Comparison of ENCODE assay signal across 16 cellular contexts in the genomic region with DNA sequence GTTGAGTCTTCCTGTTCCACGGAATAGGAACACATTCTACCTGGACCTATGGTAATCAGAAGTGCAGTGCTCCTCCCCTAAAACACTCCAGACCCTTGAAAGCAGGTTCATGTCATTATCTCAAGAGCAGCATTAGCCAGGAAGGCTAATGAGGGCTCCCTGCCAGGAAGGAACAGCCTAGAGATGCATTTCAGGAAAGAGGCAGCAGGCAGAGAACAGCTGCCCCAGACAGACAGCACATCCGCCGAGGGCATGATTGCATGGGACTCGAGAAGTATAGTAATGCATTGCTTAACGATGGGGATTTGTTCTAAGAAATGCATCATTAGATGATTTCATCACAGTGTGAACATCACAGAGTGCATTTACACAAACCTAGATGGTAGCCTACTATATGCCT.
DNase-seq lines count a peak whose midpoint lies in the region; ATAC-seq and TF ChIP-seq lines count a peak whose summit lies in the region.
"Had no signal": no experiment of that assay in that cellular context is flagged by ENCODE, and none has a peak within 500 bp of the region (broad histone marks: within the 10 kb centered on the region; RNA-seq: fewer than 3 reads in every experiment).

No MANE protein-coding gene starts in this region.

- H3K36me3 ChIP-seq in left lung (no peaks in the 10 kb centered on the region), colonic mucosa (no peaks in the 10 kb centered on the region)

- H3K9me3 ChIP-seq in left lung (no peaks in the 10 kb centered on the region), colonic mucosa (no peaks in the 10 kb centered on the region)

- no peaks in the 10 kb centered on the region for H3K27me3 ChIP-seq in left lung
- no peaks in the 10 kb centered on the region for H3K27me3 ChIP-seq in colonic mucosa

- TF ChIP-seq CTCF in left lung (IDR thresholded peaks at IDR 0.05) (no peak), omental fat pad (IDR thresholded peaks at IDR 0.05) (no peak), colonic mucosa (IDR thresholded peaks at IDR 0.05) (no peak)

- ATAC-seq in left lung (peak; percentile 55), omental fat pad (ENCODE audit: low FRiP score) (no peak)
- ATAC-seq: left colon, sciatic nerve had no signal

- H3K4me3 ChIP-seq in left lung, result no peak overlapping the region
- no peak overlapping the region for H3K4me3 ChIP-seq in colonic mucosa

- H3K27ac ChIP-seq in left lung (peak overlapping the region in 1 of 2 donors; percentile 23), colonic mucosa (no peak overlapping the region)

- DNase-seq in DMS 273 treated with DMSO at 0.1 percent for 48 hours (lab: John Stamatoyannopoulos, UW) (peak; percentile 64), NCI-H1105 treated with DMSO at 0.1 percent for 48 hours (lab: John Stamatoyannopoulos, UW) (peak; percentile 85), NCI-H524 treated with DMSO at 0.1 percent for 48 hours (lab: John Stamatoyannopoulos, UW) (peak; percentile 96), left lung (peak in 1 of 2 donors; percentile 52), omental fat pad (ENCODE audit: low spot score) (no peak), KG1 (lab: John Stamatoyannopoulos, UW) (no peak), colonic mucosa (no peak), NCI-H774 (lab: John Stamatoyannopoulos, UW) (no peak)
- DNase-seq: activated CD4-positive, CD25-positive, alpha-beta regulatory T cell treated with anti-CD3 and anti-CD28 coated beads, Interleukin-2, amount 50 U/mL, for 72 hours; activated effector memory CD4-positive, alpha-beta T cell treated with Interleukin-2 at 50 U/mL for 16 hours; anterior cingulate cortex; left colon; NCI-H748 treated with DMSO at 0.1 percent for 48 hours; substantia nigra; T-helper 2 cell had no signal

- H3K4me1 ChIP-seq in left lung (no peaks in the 10 kb centered on the region), colonic mucosa (no peaks in the 10 kb centered on the region)

- intact Hi-C loops in left lung (cut with DNase I), result no loop called here
- intact Hi-C loops in colonic mucosa (cut with DNase I), result no loop called here

- no peak overlapping the region for H3K9ac ChIP-seq in colonic mucosa (ENCODE audit: low read depth in 2 of 2, low read length in 2 of 2)

Comparison
In these comparisons a context has a peak if more than half of its experiments do, and no peak if none do; other contexts are left out.
1. DNase-seq: peak in DMS 273 treated with DMSO at 0.1 percent for 48 hours (single experiment), NCI-H1105 treated with DMSO at 0.1 percent for 48 hours (single experiment) and NCI-H524 treated with DMSO at 0.1 percent for 48 hours (single experiment); none in omental fat pad (single experiment), KG1 (single experiment), colonic mucosa (single experiment) and NCI-H774 (single experiment).